ENCODE assay signal across 23 cellular contexts in the genomic region with DNA sequence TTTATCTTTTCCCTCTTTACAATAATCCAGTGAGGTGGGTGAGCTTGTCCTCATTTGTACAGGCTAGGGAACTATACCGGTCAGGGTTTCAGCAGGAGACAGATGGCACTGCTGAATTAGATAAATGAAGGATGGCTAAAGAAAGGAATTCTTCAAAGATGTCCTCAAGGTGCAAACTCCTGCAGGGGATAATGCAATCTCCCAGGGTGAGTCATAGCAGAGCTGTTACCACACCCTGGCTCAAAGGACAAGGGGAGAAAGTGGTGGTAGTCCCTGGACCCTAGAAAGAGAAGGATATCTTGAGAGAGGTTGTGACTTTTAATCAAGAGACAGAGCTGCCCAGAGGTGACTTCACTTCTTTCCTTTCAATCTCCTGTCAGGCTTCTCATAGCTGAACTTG.
DNase-seq lines count a peak whose midpoint lies in the region; ATAC-seq, FAIRE-seq and TF ChIP-seq lines count a peak whose summit lies in the region.
"Had no signal": no experiment of that assay in that cellular context is flagged by ENCODE, and none has a peak within 500 bp of the region (broad histone marks: within the 10 kb centered on the region; RNA-seq: fewer than 3 reads in every experiment).

No MANE protein-coding gene starts in this region.

- H3K9ac ChIP-seq in neuronal stem cell (ENCODE audit: low read depth, low read length, poor library complexity), result no peak overlapping the region

- no peak for TF ChIP-seq CTCF in bronchial epithelial cell (IDR thresholded peaks at IDR 0.05; ENCODE audit: insufficient read depth, low read length, severe bottlenecking)

- no peak overlapping the region for H4K91ac ChIP-seq in neuronal stem cell (ENCODE audit: low read depth, low read length, poor library complexity)

- no peak for FAIRE-seq in bronchial epithelial cell (lab: Jason Lieb, UNC)
- FAIRE-seq: GM18507 had no signal

- no peak overlapping the region for H3K4ac ChIP-seq in neuronal stem cell (ENCODE audit: low read length)

- H2BK15ac ChIP-seq in neuronal stem cell (ENCODE audit: low read length), result no peak overlapping the region

- H3K79me1 ChIP-seq in neuronal stem cell (ENCODE audit: low read depth, low read length), result no peaks in the 10 kb centered on the region

- H3K27me3 ChIP-seq in bronchial epithelial cell (ENCODE audit: control insufficient read depth, insufficient read depth, low read length), result peaks cover 2% of the 10 kb centered on the region
- H3K27me3 ChIP-seq in neuronal stem cell (ENCODE audit: control insufficient read depth in 3 of 3, insufficient read depth in 3 of 3, low read depth in 1 of 3, low read length in 3 of 3), result no peaks in the 10 kb centered on the region
- H3K27me3 ChIP-seq: brain microvascular endothelial cell, right atrium auricular region, stomach, tibial nerve had no signal

- peaks cover 0 to 5% of the 10 kb centered on the region in 2 donors for H3K9me3 ChIP-seq in neuronal stem cell (replicated peaks in 1 of 2; ENCODE audit: control insufficient read depth in 2 of 2, insufficient read depth in 1 of 2, low read depth in 1 of 2, low read length in 2 of 2)
- H3K9me3 ChIP-seq: right atrium auricular region, stomach had no signal

- no CpG with 5 or more reads among the region's 1 CpG for WGBS in neuronal stem cell (ENCODE audit: extremely low coverage in 2 of 2, insufficient read length in 2 of 2, insufficient replicate concordance in 1 of 2), 2 donors

- peak overlapping the region; percentile 0 for H2AFZ ChIP-seq in neuronal stem cell (ENCODE audit: low read length)

- peaks cover 0 to 2% of the 10 kb centered on the region in 2 donors for H3K4me1 ChIP-seq in neuronal stem cell (ENCODE audit: control insufficient read depth in 2 of 2, insufficient read depth in 1 of 2, low read depth in 1 of 2, low read length in 2 of 2)
- H3K4me1 ChIP-seq: right atrium auricular region, stomach had no signal

- TF ChIP-seq POLR2A in erythroblast (IDR thresholded peaks at IDR 0.05; ENCODE audit: low read length), result no peak

- H3K14ac ChIP-seq in neuronal stem cell (ENCODE audit: low read length), result no peak overlapping the region

- no peak overlapping the region for H2BK12ac ChIP-seq in neuronal stem cell (ENCODE audit: low read length)

- H3K27ac ChIP-seq in neuronal stem cell (replicated peaks; ENCODE audit: low read length), result no peak overlapping the region
- H3K27ac ChIP-seq: 22Rv1, brain microvascular endothelial cell, right atrium auricular region, stomach, tibial nerve had no signal

- H4K8ac ChIP-seq in neuronal stem cell (ENCODE audit: low read depth, low read length), result no peak overlapping the region

- no peak overlapping the region for H2BK120ac ChIP-seq in neuronal stem cell (ENCODE audit: low read depth, low read length)

- no peak overlapping the region for H2BK5ac ChIP-seq in neuronal stem cell (ENCODE audit: low read length)

- no peak overlapping the region for H3K4me2 ChIP-seq in neuronal stem cell (ENCODE audit: insufficient read depth, low read length, poor library complexity, severe bottlenecking)

- ATAC-seq in GM21390 (IDR thresholded peaks at IDR 0.05; ENCODE audit: unreplicated experiment), result no peak
- ATAC-seq: naive thymus-derived CD8-positive, alpha-beta T cell had no signal

- H3K4me3 ChIP-seq in bronchial epithelial cell (ENCODE audit: low read depth, low read length) (no peak overlapping the region), neuronal stem cell (ENCODE audit: low read length in 2 of 2) (no peak overlapping the region)
- H3K4me3 ChIP-seq: right atrium auricular region, stomach, tibial nerve had no signal

- no peaks in the 10 kb centered on the region for H3K36me3 ChIP-seq in bronchial epithelial cell (ENCODE audit: control insufficient read depth, insufficient read depth, low read length)
- H3K36me3 ChIP-seq in neuronal stem cell (replicated peaks in 1 of 2; ENCODE audit: control insufficient read depth in 2 of 2, insufficient read depth in 2 of 2, low read length in 2 of 2), result no peaks in the 10 kb centered on the region
- H3K36me3 ChIP-seq: brain microvascular endothelial cell, right atrium auricular region, stomach, tibial nerve had no signal

- DNase-seq in DMS 273 (lab: John Stamatoyannopoulos, UW; ENCODE audit: unreplicated experiment), result peak; percentile 3
- DNase-seq in DMS 273 treated with DMSO at 0.1 percent for 48 hours (lab: John Stamatoyannopoulos, UW), result no peak
- DNase-seq in M059J (ENCODE audit: low read depth), result peak; percentile 47
- peak; percentile 45 for DNase-seq in bronchial epithelial cell (ENCODE audit: low read depth)
- no peak for DNase-seq in neuronal stem cell (ENCODE audit: low spot score)
- no peak for DNase-seq in erythroblast (lab: John Stamatoyannopoulos, UW)
- DNase-seq in anterior cingulate cortex (lab: John Stamatoyannopoulos, UW), result no peak
- DNase-seq: activated CD4-positive, alpha-beta memory T cell treated with anti-CD3 and anti-CD28 coated beads for 36 hours; activated gamma-delta T cell treated with Interleukin-2 at 50 U/mL for 16 hours; brain microvascular endothelial cell; COR-L47; cortex of kidney; naive thymus-derived CD8-positive, alpha-beta T cell; NCI-H1105; NCI-H2081 treated with DMSO at 0.1 percent for 48 hours; stimulated activated CD4-positive, alpha-beta T cell treated with anti-CD3 and anti-CD28 coated beads, Interleukin-12 subunit alpha, Interleukin-12 subunit beta, amount 100 ng/mL, for 4 hours; stomach; T-helper 9 cell had no signal

- H3K18ac ChIP-seq in neuronal stem cell (ENCODE audit: low read length), result no peak overlapping the region

- H2AK5ac ChIP-seq in neuronal stem cell (ENCODE audit: low read depth, low read length), result no peak overlapping the region

- H3K23ac ChIP-seq in neuronal stem cell (ENCODE audit: low read depth, low read length, poor library complexity), result no peak overlapping the region

Comparison
In these comparisons a context has a peak if more than half of its experiments do, and no peak if none do; other contexts are left out.
1. DNase-seq: peak in DMS 273 (single experiment), M059J (single experiment) and bronchial epithelial cell (single experiment); none in DMS 273 treated with DMSO at 0.1 percent for 48 hours (single experiment), neuronal stem cell (single experiment), erythroblast (0 of 2) and anterior cingulate cortex (0 of 58).